8 cellular contexts compared by ENCODE assay signal in genomic region chr20:38304845-38305447, GRCh38. TPM values are rescaled to one million over a fixed set of nuclear protein-coding genes. Genes with fewer than 3 reads are reported as not detected.
DNase-seq lines count a peak whose midpoint lies in the region; ATAC-seq and TF ChIP-seq lines count a peak whose summit lies in the region.

No MANE protein-coding gene starts in this region.

- intact Hi-C loops in esophagus squamous epithelium (cut with DNase I) (loop anchor here (5.0 kb wide), 1 partner anchor 73 kb away; no protein-coding TSS in a partner anchor), prostate gland (cut with DNase I) (loop anchor here (2.0 kb wide), 1 partner anchor 74 kb away; no protein-coding TSS in a partner anchor)

- no peak for TF ChIP-seq POLR2A in esophagus squamous epithelium (IDR thresholded peaks at IDR 0.05)
- no peak for TF ChIP-seq POLR2A in prostate gland (IDR thresholded peaks at IDR 0.05)

- DNase-seq in Ammon's horn (ENCODE audit: low spot score) (peak; percentile 35), GM13976 (ENCODE audit: low spot score) (peak; percentile 60), RPMI8226 (peak; percentile 51), esophagus squamous epithelium (lab: John Stamatoyannopoulos, UW) (no peak), prostate gland (ENCODE audit: low spot score) (no peak), NCI-H226 (no peak)

- H3K27ac ChIP-seq in esophagus squamous epithelium (no peak overlapping the region), prostate gland (no peak overlapping the region)

- in situ Hi-C loops in GM13976 (cut with MboI; ENCODE audit: low sequenced_read_pairs, unreplicated experiment) = no loop called here

- 46 to 92% methylated on average over 3 to 7 of the region's 8 CpGs for WGBS in esophagus squamous epithelium, 2 donors
- 59% methylated on average over 8 of the region's 8 CpGs for WGBS in prostate gland

- H3K4me1 ChIP-seq in esophagus squamous epithelium (peaks cover 4 to 10% (median 9%) of the 10 kb centered on the region in 3 donors), prostate gland (replicated peaks) (no peaks in the 10 kb centered on the region)

- H3K36me3 ChIP-seq in esophagus squamous epithelium = no peaks in the 10 kb centered on the region
- H3K36me3 ChIP-seq in prostate gland = no peaks in the 10 kb centered on the region

- no peak for ATAC-seq in GM19395 (IDR thresholded peaks at IDR 0.05; ENCODE audit: unreplicated experiment)
- no peak for ATAC-seq in HG02642 (IDR thresholded peaks at IDR 0.05; ENCODE audit: poor library complexity, unreplicated experiment)

- H3K27me3 ChIP-seq in esophagus squamous epithelium (peaks cover 0 to 26% (median 0%) of the 10 kb centered on the region in 4 donors), prostate gland (replicated peaks; ENCODE audit: insufficient read depth) (no peaks in the 10 kb centered on the region)

- H3K4me3 ChIP-seq in esophagus squamous epithelium (no peak overlapping the region), prostate gland (no peak overlapping the region)

- H3K9me3 ChIP-seq in esophagus squamous epithelium (no peaks in the 10 kb centered on the region), prostate gland (no peaks in the 10 kb centered on the region)

- TF ChIP-seq CTCF in GM13976 (IDR thresholded peaks at IDR 0.05; ENCODE audit: borderline replicate concordance, control extremely low read depth, extremely low read depth, insufficient read depth, missing control alignments) (peak; percentile 34), esophagus squamous epithelium (IDR thresholded peaks at IDR 0.05) (peak in 5 of 6 experiments; percentile 18 to 63 (median 32)), prostate gland (IDR thresholded peaks at IDR 0.05) (peak in 3 of 4 experiments; percentile 16 to 48 (median 24))

RNA-seq across cellular contexts. Expression of gene BPI, which starts 1.0 kb away (rescaled TPM):
- total RNA-seq in esophagus squamous epithelium = under 1 TPM in 1 of 4 donors, not detected in 3; 0.26 TPM
- total RNA-seq in prostate gland = 1 to 10 TPM in 1 of 2 donors, under 1 TPM in 1; 0.41 to 4.5 TPM

RNA-seq across cellular contexts. Expression of gene LBP, which starts 41.3 kb away (rescaled TPM):
- total RNA-seq in esophagus squamous epithelium (under 1 TPM in 1 of 4 donors, not detected in 3; 0.18 TPM), prostate gland (1 to 10 TPM in 1 of 2 donors, not detected in 1; 1.1 TPM)

RNA-seq across cellular contexts. Expression of gene KIAA1755, which starts 44.4 kb away (rescaled TPM):
- total RNA-seq in esophagus squamous epithelium = 1 to 10 TPM in 1 of 4 donors, under 1 TPM in 3; 0.12 to 3.4 (median 0.39) TPM
- 10 to 100 TPM in 1 of 2 donors, 1 to 10 TPM in 1; 5.0 to 10.8 TPM for total RNA-seq in prostate gland

Comparison
In these comparisons a context has a peak if more than half of its experiments do, and no peak if none do; other contexts are left out.
1. DNase-seq: peak in Ammon's horn (single experiment), GM13976 (single experiment) and RPMI8226 (single experiment); none in esophagus squamous epithelium (single experiment), prostate gland (single experiment) and NCI-H226 (single experiment).
2. Peak in every context shown above with its lines, with median percentiles within 50 percentile points of each other: CTCF ChIP-seq.